Comparison of ENCODE assay signal across 36 cellular contexts in the genomic region with DNA sequence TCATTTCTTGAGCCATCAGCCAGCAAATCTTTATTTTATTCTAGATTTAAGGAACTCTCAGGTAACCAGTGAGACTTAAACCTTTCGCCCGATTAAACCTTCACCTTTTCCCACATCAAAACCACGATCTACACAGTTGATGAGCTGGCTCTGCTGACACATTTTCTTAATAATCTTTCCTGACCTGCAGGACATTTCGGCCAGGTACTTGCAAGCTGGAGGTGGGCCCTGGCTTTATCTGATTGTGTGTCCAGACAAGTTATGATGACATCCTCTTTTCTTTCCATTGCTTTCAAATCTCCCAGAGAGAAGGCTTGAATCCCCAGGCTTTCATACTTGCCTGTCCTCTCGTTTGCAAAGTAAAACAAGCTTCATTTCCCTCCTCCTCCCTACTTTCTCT.
"Had no signal": no experiment of that assay in that cellular context is flagged by ENCODE, and none has a peak within 500 bp of the region (broad histone marks: within the 10 kb centered on the region; RNA-seq: fewer than 3 reads in every experiment).

No MANE protein-coding gene starts in this region.

- H3K4me3 ChIP-seq: adrenal gland, body of pancreas, cardiac muscle cell, colonic mucosa, esophagus muscularis mucosa, gastrocnemius medialis, heart left ventricle had no signal

- H3K4me1 ChIP-seq: adrenal gland, body of pancreas, colonic mucosa, esophagus muscularis mucosa, gastrocnemius medialis, heart left ventricle had no signal

- H3K27me3 Mint-ChIP-seq: activated CD8-positive, alpha-beta memory T cell treated with anti-CD3 and anti-CD28 coated beads, Interleukin-2, amount 10 ng/mL, durations not matched to agents 7 days and 5 days; activated naive CD8-positive, alpha-beta T cell treated with anti-CD3 and anti-CD28 coated beads for 36 hours; activated naive CD8-positive, alpha-beta T cell treated with anti-CD3 and anti-CD28 coated beads, Interleukin-2, amount 50 U/mL, for 24 hours had no signal

- ATAC-seq: activated CD4-positive, CD25-positive, alpha-beta regulatory T cell treated with anti-CD3 and anti-CD28 coated beads, Interleukin-2, amount 50 U/mL, for 24 hours; activated CD8-positive, alpha-beta memory T cell treated with anti-CD3 and anti-CD28 coated beads, Interleukin-2, amount 10 ng/mL, durations not matched to agents 7 days and 5 days; activated CD8-positive, alpha-beta T cell treated with anti-CD3 and anti-CD28 coated beads for 36 hours; activated naive CD8-positive, alpha-beta T cell treated with anti-CD3 and anti-CD28 coated beads, Interleukin-2, amount 50 U/mL, for 24 hours; body of pancreas; foreskin keratinocyte; gastrocnemius medialis; heart left ventricle; T-helper 17 cell had no signal

- H3K36me3 ChIP-seq: adrenal gland, cardiac muscle cell, colonic mucosa, esophagus muscularis mucosa, gastrocnemius medialis, heart left ventricle, WERI-Rb-1 had no signal

- H3K9me3 ChIP-seq: adrenal gland, body of pancreas, colonic mucosa, esophagus muscularis mucosa, gastrocnemius medialis, heart left ventricle had no signal

- DNase-seq: activated B cell treated with CpG ODN at 0.5 μM for 24 hours; activated CD4-positive, alpha-beta T cell treated with anti-CD3 and anti-CD28 coated beads for 48 hours; activated CD4-positive, alpha-beta T cell treated with anti-CD3 and anti-CD28 coated beads, Interleukin-2, amount 50 U/mL, for 1 hour; activated CD4-positive, alpha-beta T cell treated with anti-CD3 and anti-CD28 coated beads, Interleukin-2, amount 50 U/mL, for 48 hours; activated CD8-positive, alpha-beta memory T cell treated with anti-CD3 and anti-CD28 coated beads, Interleukin-2, amount 10 ng/mL, durations not matched to agents 7 days and 5 days; activated CD8-positive, alpha-beta memory T cell treated with anti-CD3 and anti-CD28 coated beads, Interleukin-2, amount 50 U/mL, for 4 hours; activated CD8-positive, alpha-beta T cell treated with anti-CD3 and anti-CD28 coated beads for 36 hours; activated effector memory CD4-positive, alpha-beta T cell treated with anti-CD3 and anti-CD28 coated beads, Interleukin-2, amount 50 U/mL, for 16 hours; activated naive CD4-positive, alpha-beta T cell treated with anti-CD3 and anti-CD28 coated beads for 36 hours; activated naive CD8-positive, alpha-beta T cell treated with anti-CD3 and anti-CD28 coated beads for 36 hours; activated naive CD8-positive, alpha-beta T cell treated with anti-CD3 and anti-CD28 coated beads, Interleukin-2, amount 50 U/mL, for 24 hours; activated T-cell treated with anti-CD3 and anti-CD28 coated beads, Interleukin-2, amount 50 U/mL, for 1 hour; activated T-cell treated with anti-CD3 and anti-CD28 coated beads, Interleukin-2, amount 50 U/mL, for 48 hours; adrenal gland; amygdala; aorta; body of pancreas; central memory CD4-positive, alpha-beta T cell; cerebellar nuclear complex; colonic mucosa; effector CD8-positive, alpha-beta T cell; foreskin keratinocyte; gastrocnemius medialis; glutamatergic neuron; heart left ventricle; T-helper 1 cell; T-helper 17 cell; T1000; WERI-Rb-1 had no signal

- H3K36me3 Mint-ChIP-seq: activated CD8-positive, alpha-beta memory T cell treated with anti-CD3 and anti-CD28 coated beads, Interleukin-2, amount 10 ng/mL, durations not matched to agents 7 days and 5 days; activated naive CD4-positive, alpha-beta T cell treated with anti-CD3 and anti-CD28 coated beads, Interleukin-2, amount 50 U/mL, for 24 hours; activated naive CD8-positive, alpha-beta T cell treated with anti-CD3 and anti-CD28 coated beads for 36 hours had no signal

- H3K4me1 Mint-ChIP-seq: activated B cell treated with CpG ODN at 0.5 μM for 24 hours; activated CD8-positive, alpha-beta memory T cell treated with anti-CD3 and anti-CD28 coated beads, Interleukin-2, amount 10 ng/mL, durations not matched to agents 7 days and 5 days; activated naive CD4-positive, alpha-beta T cell treated with anti-CD3 and anti-CD28 coated beads, Interleukin-2, amount 50 U/mL, for 24 hours; activated naive CD8-positive, alpha-beta T cell treated with anti-CD3 and anti-CD28 coated beads for 36 hours; activated naive CD8-positive, alpha-beta T cell treated with anti-CD3 and anti-CD28 coated beads, Interleukin-2, amount 50 U/mL, for 24 hours had no signal

- H3K27ac Mint-ChIP-seq: activated B cell treated with CpG ODN at 0.5 μM for 24 hours; activated CD8-positive, alpha-beta memory T cell treated with anti-CD3 and anti-CD28 coated beads, Interleukin-2, amount 10 ng/mL, durations not matched to agents 7 days and 5 days; activated CD8-positive, alpha-beta T cell treated with anti-CD3 and anti-CD28 coated beads for 36 hours; activated naive CD4-positive, alpha-beta T cell treated with anti-CD3 and anti-CD28 coated beads for 36 hours; activated naive CD4-positive, alpha-beta T cell treated with anti-CD3 and anti-CD28 coated beads, Interleukin-2, amount 50 U/mL, for 24 hours; activated naive CD8-positive, alpha-beta T cell treated with anti-CD3 and anti-CD28 coated beads for 36 hours; activated naive CD8-positive, alpha-beta T cell treated with anti-CD3 and anti-CD28 coated beads, Interleukin-2, amount 50 U/mL, for 24 hours; activated T-helper 1 cell treated with anti-CD3 and anti-CD28 coated beads, Interleukin-12 subunit alpha, Interleukin-12 subunit beta, Interleukin-2, Interleukin-4 antibody, amounts not matched to agents 30 ng/mL and 10 ng/mL and 1 ng/mL, durations not matched to agents 14 hours and 24 hours and 36 hours; activated T-helper 2 cell treated with anti-CD3 and anti-CD28 coated beads, Interferon-gamma antibody, Interleukin-2, Interleukin-4, amounts not matched to agents 10 μg/mL and 5 μg/mL and 100 μg/mL, durations not matched to agents 14 hours and 24 hours and 36 hours; T-helper 17 cell; T-helper 2 cell treated with Interferon-gamma antibody and Interleukin-4, amounts not matched to agents 5 μg/mL and 100 μg/mL, for 36 hours had no signal

- H3K9me3 Mint-ChIP-seq: activated B cell treated with CpG ODN at 0.5 μM for 24 hours; activated CD8-positive, alpha-beta T cell treated with anti-CD3 and anti-CD28 coated beads for 36 hours; activated naive CD4-positive, alpha-beta T cell treated with anti-CD3 and anti-CD28 coated beads for 36 hours; activated naive CD4-positive, alpha-beta T cell treated with anti-CD3 and anti-CD28 coated beads, Interleukin-2, amount 50 U/mL, for 24 hours; activated naive CD8-positive, alpha-beta T cell treated with anti-CD3 and anti-CD28 coated beads for 36 hours; activated naive CD8-positive, alpha-beta T cell treated with anti-CD3 and anti-CD28 coated beads, Interleukin-2, amount 50 U/mL, for 24 hours; activated T-helper 1 cell treated with anti-CD3 and anti-CD28 coated beads, Interleukin-12 subunit alpha, Interleukin-12 subunit beta, Interleukin-2, Interleukin-4 antibody, amounts not matched to agents 30 ng/mL and 10 ng/mL and 1 ng/mL, durations not matched to agents 14 hours and 24 hours and 36 hours; activated T-helper 2 cell treated with anti-CD3 and anti-CD28 coated beads, Interferon-gamma antibody, Interleukin-2, Interleukin-4, amounts not matched to agents 10 μg/mL and 5 μg/mL and 100 μg/mL, durations not matched to agents 14 hours and 24 hours and 36 hours; T-helper 2 cell treated with Interferon-gamma antibody and Interleukin-4, amounts not matched to agents 5 μg/mL and 100 μg/mL, for 36 hours had no signal

- H3K27ac ChIP-seq: adrenal gland, body of pancreas, cardiac muscle cell, colonic mucosa, esophagus muscularis mucosa, foreskin keratinocyte, gastrocnemius medialis, heart left ventricle, WERI-Rb-1 had no signal

- H3K27me3 ChIP-seq: adrenal gland, body of pancreas, cardiac muscle cell, colonic mucosa, esophagus muscularis mucosa, foreskin keratinocyte, gastrocnemius medialis, heart left ventricle had no signal

- H3K4me3 Mint-ChIP-seq: activated B cell treated with CpG ODN at 0.5 μM for 24 hours; activated CD8-positive, alpha-beta memory T cell treated with anti-CD3 and anti-CD28 coated beads, Interleukin-2, amount 10 ng/mL, durations not matched to agents 7 days and 5 days; activated CD8-positive, alpha-beta T cell treated with anti-CD3 and anti-CD28 coated beads for 36 hours; activated naive CD4-positive, alpha-beta T cell treated with anti-CD3 and anti-CD28 coated beads for 36 hours; activated naive CD4-positive, alpha-beta T cell treated with anti-CD3 and anti-CD28 coated beads, Interleukin-2, amount 50 U/mL, for 24 hours; activated naive CD8-positive, alpha-beta T cell treated with anti-CD3 and anti-CD28 coated beads for 36 hours; activated naive CD8-positive, alpha-beta T cell treated with anti-CD3 and anti-CD28 coated beads, Interleukin-2, amount 50 U/mL, for 24 hours; activated T-helper 1 cell treated with anti-CD3 and anti-CD28 coated beads, Interleukin-12 subunit alpha, Interleukin-12 subunit beta, Interleukin-2, Interleukin-4 antibody, amounts not matched to agents 30 ng/mL and 10 ng/mL and 1 ng/mL, durations not matched to agents 14 hours and 24 hours and 36 hours; T-helper 17 cell; T-helper 2 cell treated with Interferon-gamma antibody and Interleukin-4, amounts not matched to agents 5 μg/mL and 100 μg/mL, for 36 hours had no signal
